Comparison of ENCODE assay signal across 16 cellular contexts in genomic region chr2:189231719-189232323, GRCh38.
"Had no signal": no experiment of that assay in that cellular context is flagged by ENCODE, and none has a peak within 500 bp of the region (broad histone marks: within the 10 kb centered on the region; RNA-seq: fewer than 3 reads in every experiment).

No MANE protein-coding gene starts in this region.

- H3K4me1 Mint-ChIP-seq: mesothelial cell of epicardium had no signal

- H3K27ac Mint-ChIP-seq: activated CD8-positive, alpha-beta memory T cell treated with anti-CD3 and anti-CD28 coated beads, Interleukin-2, amount 10 ng/mL, durations not matched to agents 7 days and 5 days; mesothelial cell of epicardium had no signal

- H3K27ac ChIP-seq: esophagus squamous epithelium, heart right ventricle, thyroid gland, vagina had no signal

- H3K9me3 ChIP-seq: esophagus squamous epithelium, thyroid gland, vagina had no signal

- H3K36me3 Mint-ChIP-seq: activated CD8-positive, alpha-beta memory T cell treated with anti-CD3 and anti-CD28 coated beads, Interleukin-2, amount 10 ng/mL, durations not matched to agents 7 days and 5 days; activated naive CD8-positive, alpha-beta T cell had no signal

- H3K9me3 Mint-ChIP-seq: activated T-cell treated with anti-CD3 and anti-CD28 coated beads, Interleukin-2, amount 50 U/mL, for 24 hours had no signal

- H3K27me3 Mint-ChIP-seq: activated CD8-positive, alpha-beta memory T cell treated with anti-CD3 and anti-CD28 coated beads, Interleukin-2, amount 10 ng/mL, durations not matched to agents 7 days and 5 days; activated naive CD8-positive, alpha-beta T cell; activated T-cell treated with anti-CD3 and anti-CD28 coated beads, Interleukin-2, amount 50 U/mL, for 24 hours had no signal

- DNase-seq: activated CD4-positive, alpha-beta T cell treated with anti-CD3 and anti-CD28 coated beads, Interleukin-2, amount 50 U/mL, for 48 hours; activated CD4-positive, CD25-positive, alpha-beta regulatory T cell treated with anti-CD3 and anti-CD28 coated beads, Interleukin-2, amount 50 U/mL, for 72 hours; activated CD8-positive, alpha-beta memory T cell treated with anti-CD3 and anti-CD28 coated beads, Interleukin-2, amount 10 ng/mL, durations not matched to agents 7 days and 5 days; activated effector memory CD4-positive, alpha-beta T cell treated with anti-CD3 and anti-CD28 coated beads, Interleukin-2, amount 50 U/mL, for 16 hours; activated T-cell treated with anti-CD3 and anti-CD28 coated beads, Interleukin-2, amount 50 U/mL, for 24 hours; anterior cingulate cortex; esophagus squamous epithelium; heart right ventricle; islet precursor cell; posterior cingulate gyrus; stimulated activated CD4-positive, alpha-beta T cell treated with anti-CD3 and anti-CD28 coated beads, Interleukin-15, amount 100 ng/mL, for 24 hours; stimulated activated CD4-positive, alpha-beta T cell treated with anti-CD3 and anti-CD28 coated beads, Interleukin-4, amount 100 ng/mL, for 4 hours; thyroid gland had no signal

- H3K4me3 ChIP-seq: esophagus squamous epithelium, heart right ventricle, thyroid gland, vagina had no signal

- ATAC-seq: activated CD8-positive, alpha-beta memory T cell treated with anti-CD3 and anti-CD28 coated beads, Interleukin-2, amount 10 ng/mL, durations not matched to agents 7 days and 5 days; heart right ventricle had no signal

- H3K4me3 Mint-ChIP-seq: activated CD8-positive, alpha-beta memory T cell treated with anti-CD3 and anti-CD28 coated beads, Interleukin-2, amount 10 ng/mL, durations not matched to agents 7 days and 5 days; activated naive CD8-positive, alpha-beta T cell; activated T-cell treated with anti-CD3 and anti-CD28 coated beads, Interleukin-2, amount 50 U/mL, for 24 hours; mesothelial cell of epicardium had no signal

- H3K4me1 ChIP-seq: esophagus squamous epithelium, heart right ventricle, thyroid gland, vagina had no signal

- H3K27me3 ChIP-seq: esophagus squamous epithelium, heart right ventricle, thyroid gland, vagina had no signal

- H3K36me3 ChIP-seq: esophagus squamous epithelium, heart right ventricle, thyroid gland, vagina had no signal
